Comparison of ENCODE assay signal across 22 cellular contexts in the genomic region with DNA sequence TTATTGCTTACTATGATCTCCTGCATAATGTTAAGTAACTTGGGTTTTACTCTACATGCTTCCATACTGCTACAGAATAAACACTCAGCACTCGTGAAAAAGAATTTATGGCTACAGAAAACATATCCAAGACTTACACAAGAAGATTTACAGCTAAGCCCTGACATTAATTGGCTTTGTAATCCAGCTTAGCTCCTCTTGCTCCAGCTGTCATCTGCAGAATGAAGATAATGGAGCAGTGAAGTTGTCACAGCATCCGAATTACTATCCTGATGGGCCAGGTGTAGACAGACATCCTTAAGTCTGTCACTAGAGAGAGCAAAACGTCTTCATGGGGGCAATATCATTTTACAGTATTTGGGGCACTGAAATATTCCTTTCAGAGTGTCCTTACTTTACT.
DNase-seq lines count a peak whose midpoint lies in the region; ATAC-seq, FAIRE-seq and TF ChIP-seq lines count a peak whose summit lies in the region.
"Had no signal": no experiment of that assay in that cellular context is flagged by ENCODE, and none has a peak within 500 bp of the region (broad histone marks: within the 10 kb centered on the region; RNA-seq: fewer than 3 reads in every experiment).

No MANE protein-coding gene starts in this region.

- H3K36me3 Mint-ChIP-seq in effector memory CD8-positive, alpha-beta T cell (ENCODE audit: insufficient read depth) = peaks cover 3% of the 10 kb centered on the region

- peaks cover 3 to 15% of the 10 kb centered on the region in 2 donors for H3K9me3 Mint-ChIP-seq in effector memory CD8-positive, alpha-beta T cell

- no peak overlapping the region for H3K27ac Mint-ChIP-seq in effector memory CD8-positive, alpha-beta T cell
- H3K27ac Mint-ChIP-seq: CD4-positive, CD25-positive, alpha-beta regulatory T cell; GM23338; HFFc6 had no signal

- no peak overlapping the region for H3K4me3 Mint-ChIP-seq in effector memory CD8-positive, alpha-beta T cell
- H3K4me3 Mint-ChIP-seq: CD4-positive, CD25-positive, alpha-beta regulatory T cell; CD8-positive, alpha-beta memory T cell; GM23338; HFFc6 had no signal

- no peaks in the 10 kb centered on the region for H3K4me1 Mint-ChIP-seq in effector memory CD8-positive, alpha-beta T cell (ENCODE audit: low read depth in 2 of 2)
- H3K4me1 Mint-ChIP-seq: CD4-positive, CD25-positive, alpha-beta regulatory T cell; CD8-positive, alpha-beta memory T cell had no signal

- ATAC-seq in HG02885 (IDR thresholded peaks at IDR 0.05; ENCODE audit: poor library complexity, unreplicated experiment) = no peak
- no peak for ATAC-seq in effector memory CD8-positive, alpha-beta T cell (replicated peaks)
- ATAC-seq: GM23338 had no signal

- FAIRE-seq in D721Med (lab: Jason Lieb, UNC) = peak; percentile 94
- FAIRE-seq: GM12892, GM18507, H54 had no signal

- DNase-seq in D721Med (ENCODE audit: insufficient read length, low spot score) (peak; percentile 33), NCI-H524 treated with DMSO at 0.1 percent for 48 hours (lab: John Stamatoyannopoulos, UW) (peak; percentile 96), SK-N-DZ (ENCODE audit: low spot score) (peak; percentile 27), left kidney (ENCODE audit: low read depth, low spot score) (peak; percentile 68), pons (ENCODE audit: low spot score) (no peak)
- no peak for DNase-seq in effector memory CD8-positive, alpha-beta T cell
- DNase-seq: ACHN; BE2C; C1 segment of cervical spinal cord; CD4-positive, CD25-positive, alpha-beta regulatory T cell; CD8-positive, alpha-beta memory T cell; COR-L47; DMS153; DMS79; GDM1; HCEC 1CT; HFFc6 had no signal

- H3K27me3 Mint-ChIP-seq in effector memory CD8-positive, alpha-beta T cell = no peaks in the 10 kb centered on the region
- H3K27me3 Mint-ChIP-seq: CD4-positive, CD25-positive, alpha-beta regulatory T cell; CD8-positive, alpha-beta memory T cell had no signal

- no peak for TF ChIP-seq CTCF in D721Med (IDR thresholded peaks at IDR 0.05; ENCODE audit: insufficient read depth, missing control alignments)

Comparison
In these comparisons a context has a peak if more than half of its experiments do, and no peak if none do; other contexts are left out.
1. DNase-seq: peak in D721Med (single experiment), NCI-H524 treated with DMSO at 0.1 percent for 48 hours (single experiment), SK-N-DZ (single experiment) and left kidney (single experiment); none in effector memory CD8-positive, alpha-beta T cell (0 of 3) and pons (single experiment).